8 cellular contexts compared by ENCODE assay signal in genomic region chr1:225426395-225427248, GRCh38. TPM values are rescaled to one million over a fixed set of nuclear protein-coding genes. Genes with fewer than 3 reads are reported as not detected.
DNase-seq lines count a peak whose midpoint lies in the region; ATAC-seq and TF ChIP-seq lines count a peak whose summit lies in the region.

No MANE protein-coding gene starts in this region.

- no peaks in the 10 kb centered on the region for H3K9me2 ChIP-seq in GM23338 (ENCODE audit: insufficient read depth)

- H3K27me3 Mint-ChIP-seq in CD4-positive, CD25-positive, alpha-beta regulatory T cell, result peaks cover 8% of the 10 kb centered on the region
- peaks cover 30% of the 10 kb centered on the region for H3K27me3 Mint-ChIP-seq in GM23338 (ENCODE audit: insufficient read depth, low read depth, poor library complexity)

- H3K36me3 ChIP-seq in CD4-positive, CD25-positive, alpha-beta regulatory T cell (ENCODE audit: control insufficient read depth, insufficient read depth, low read length), result peaks cover 14% of the 10 kb centered on the region
- H3K36me3 ChIP-seq in GM23338 (ENCODE audit: insufficient read depth) (0 out of 2 replicates have a peak, but pooled peaks cover 4% of the 10 kb centered on the region), Peyer's patch (peaks cover 0 to 3% (median 0%) of the 10 kb centered on the region in 3 donors), skeletal muscle satellite cell (ENCODE audit: insufficient read depth, low read length) (peaks cover 5% of the 10 kb centered on the region)

- peak in 2 of 3 donors; percentile 32 to 68 for DNase-seq in CD4-positive, CD25-positive, alpha-beta regulatory T cell
- DNase-seq in GM23338 (ENCODE audit: low spot score) (peak; percentile 57), Peyer's patch (peak; percentile 68 to 78 (median 74)), astrocyte of the hippocampus (ENCODE audit: low read depth, low spot score) (peak; percentile 58)
- DNase-seq in effector CD8-positive, alpha-beta T cell (lab: John Stamatoyannopoulos, UW), result no peak

- H3F3A ChIP-seq in GM23338 (replicated peaks; ENCODE audit: low read depth), result peaks cover 12% of the 10 kb centered on the region; the same call in 1 of the 2 replicates

- peaks cover 41 to 65% (median 57%) of the 10 kb centered on the region in 4 donors for H3K4me1 Mint-ChIP-seq in CD4-positive, CD25-positive, alpha-beta regulatory T cell
- peaks cover 53% of the 10 kb centered on the region for H3K4me1 Mint-ChIP-seq in GM23338

- H3K9me3 Mint-ChIP-seq in CD4-positive, CD25-positive, alpha-beta regulatory T cell, result no peaks in the 10 kb centered on the region
- H3K9me3 Mint-ChIP-seq in GM23338, result peaks cover 19% of the 10 kb centered on the region; the same call in 2 of the 3 replicates

- peaks cover 59% of the 10 kb centered on the region for H3K79me2 ChIP-seq in GM23338 (replicated peaks; ENCODE audit: insufficient read depth)

- peak overlapping the region; percentile 92 to 98 (median 96) for H3K4me3 Mint-ChIP-seq in CD4-positive, CD25-positive, alpha-beta regulatory T cell
- peak overlapping the region; percentile 77 for H3K4me3 Mint-ChIP-seq in GM23338

- H3K36me3 Mint-ChIP-seq in CD4-positive, CD25-positive, alpha-beta regulatory T cell, result peaks cover 17% of the 10 kb centered on the region
- peaks cover 11% of the 10 kb centered on the region; the same call in 2 of the 3 replicates for H3K36me3 Mint-ChIP-seq in GM23338 (ENCODE audit: low read depth)

- peak overlapping the region; percentile 81 for H3K4me2 ChIP-seq in GM23338
- H3K4me2 ChIP-seq in skeletal muscle satellite cell (ENCODE audit: low read length), result peak overlapping the region; percentile 98

- peak in 1 of 2 donors; percentile 6 for TF ChIP-seq POLR2A in Peyer's patch (IDR thresholded peaks at IDR 0.05)

- peak overlapping the region; percentile 86 for H3K9ac ChIP-seq in skeletal muscle satellite cell (ENCODE audit: low read depth, low read length)

- peaks cover 52% of the 10 kb centered on the region for H3K4me1 ChIP-seq in CD4-positive, CD25-positive, alpha-beta regulatory T cell (ENCODE audit: control insufficient read depth, insufficient read depth, low read length, poor library complexity, severe bottlenecking)
- H3K4me1 ChIP-seq in GM23338 (ENCODE audit: insufficient read depth) (peaks cover 45% of the 10 kb centered on the region), Peyer's patch (peaks cover 0 to 45% (median 12%) of the 10 kb centered on the region in 4 donors), skeletal muscle satellite cell (ENCODE audit: control insufficient read depth, insufficient read depth, low read length) (peaks cover 46% of the 10 kb centered on the region)

- no peak for TF ChIP-seq CTCF in GM23338 (conservative IDR thresholded peaks at IDR 0.05; ENCODE audit: low read depth in 2 of 2)
- no peak for TF ChIP-seq CTCF in Peyer's patch (IDR thresholded peaks at IDR 0.05)

- ATAC-seq in CD4-positive, CD25-positive, alpha-beta regulatory T cell (ENCODE audit: low read depth in 2 of 2), result no peak
- ATAC-seq in GM23338 (no peak; the same call in 2 of the 3 replicates), GM18519 (IDR thresholded peaks at IDR 0.05; ENCODE audit: low FRiP score, unreplicated experiment) (no peak)

- peak overlapping the region; percentile 90 to 92 (median 91) for H3K27ac Mint-ChIP-seq in CD4-positive, CD25-positive, alpha-beta regulatory T cell
- no peak overlapping the region for H3K27ac Mint-ChIP-seq in GM23338

- H3K27me3 ChIP-seq in CD4-positive, CD25-positive, alpha-beta regulatory T cell (ENCODE audit: control insufficient read depth, insufficient read depth, low read length), result no peaks in the 10 kb centered on the region
- H3K27me3 ChIP-seq in GM23338 (ENCODE audit: insufficient read depth), result peaks cover 26% of the 10 kb centered on the region
- no peaks in the 10 kb centered on the region for H3K27me3 ChIP-seq in Peyer's patch
- no peaks in the 10 kb centered on the region for H3K27me3 ChIP-seq in skeletal muscle satellite cell (ENCODE audit: control insufficient read depth, insufficient read depth, low read length)

- H4K20me1 ChIP-seq in GM23338 (replicated peaks; ENCODE audit: insufficient read depth), result peaks cover 42% of the 10 kb centered on the region

- peak overlapping the region; percentile 93 for H3K4me3 ChIP-seq in CD4-positive, CD25-positive, alpha-beta regulatory T cell (ENCODE audit: low read depth, low read length)
- H3K4me3 ChIP-seq in GM23338, result peak overlapping the region; percentile 90
- peak overlapping the region; percentile 81 to 99 (median 96) for H3K4me3 ChIP-seq in Peyer's patch
- peak overlapping the region; percentile 84 for H3K4me3 ChIP-seq in iPS-11a (ENCODE audit: low read depth, low read length)
- H3K4me3 ChIP-seq in skeletal muscle satellite cell (ENCODE audit: low read length), result peak overlapping the region; percentile 95

- H3K27ac ChIP-seq in CD4-positive, CD25-positive, alpha-beta regulatory T cell (ENCODE audit: insufficient read depth, low read length, poor library complexity, severe bottlenecking), result peak overlapping the region; percentile 94
- H3K27ac ChIP-seq in GM23338 (ENCODE audit: low read depth), result no peak overlapping the region
- peak overlapping the region; percentile 89 to 98 (median 98) for H3K27ac ChIP-seq in Peyer's patch

- no peak overlapping the region; the same call in 1 of the 2 replicates for H2AFZ ChIP-seq in GM23338

- H3K9me3 ChIP-seq in CD4-positive, CD25-positive, alpha-beta regulatory T cell (ENCODE audit: control insufficient read depth in 2 of 2, low read length in 2 of 2), result no peaks in the 10 kb centered on the region
- no peaks in the 10 kb centered on the region for H3K9me3 ChIP-seq in Peyer's patch
- H3K9me3 ChIP-seq in skeletal muscle satellite cell (replicated peaks; ENCODE audit: low read length), result no peaks in the 10 kb centered on the region

TF ChIP-seq in GM23338, 12 proteins besides CTCF, POLR2A, EP300 and RAD21 (continues in another document):
- TF ChIP-seq EZH2 (IDR thresholded peaks at IDR 0.05; ENCODE audit: low read depth, unreplicated experiment) (no peak), STAT1 (IDR thresholded peaks at IDR 0.05; ENCODE audit: unreplicated experiment) (no peak), POLR2AphosphoS5 (IDR thresholded peaks at IDR 0.05; ENCODE audit: low read depth) (no peak), ZNF331 (CRISPR knock-in tag; IDR thresholded peaks at IDR 0.05; ENCODE audit: low read depth) (no peak), CREB1 (CRISPR knock-in tag; IDR thresholded peaks at IDR 0.05; ENCODE audit: low read depth) (no peak), REST (IDR thresholded peaks at IDR 0.05; ENCODE audit: unreplicated experiment) (no peak), ZNF114 (CRISPR knock-in tag; IDR thresholded peaks at IDR 0.05) (no peak), JUNB (IDR thresholded peaks at IDR 0.05; ENCODE audit: unreplicated experiment) (no peak), NANOG (IDR thresholded peaks at IDR 0.05; ENCODE audit: borderline replicate concordance) (no peak), EZH2phosphoT487 (IDR thresholded peaks at IDR 0.05; ENCODE audit: unreplicated experiment) (no peak)
- TF ChIP-seq, protein P1, sequence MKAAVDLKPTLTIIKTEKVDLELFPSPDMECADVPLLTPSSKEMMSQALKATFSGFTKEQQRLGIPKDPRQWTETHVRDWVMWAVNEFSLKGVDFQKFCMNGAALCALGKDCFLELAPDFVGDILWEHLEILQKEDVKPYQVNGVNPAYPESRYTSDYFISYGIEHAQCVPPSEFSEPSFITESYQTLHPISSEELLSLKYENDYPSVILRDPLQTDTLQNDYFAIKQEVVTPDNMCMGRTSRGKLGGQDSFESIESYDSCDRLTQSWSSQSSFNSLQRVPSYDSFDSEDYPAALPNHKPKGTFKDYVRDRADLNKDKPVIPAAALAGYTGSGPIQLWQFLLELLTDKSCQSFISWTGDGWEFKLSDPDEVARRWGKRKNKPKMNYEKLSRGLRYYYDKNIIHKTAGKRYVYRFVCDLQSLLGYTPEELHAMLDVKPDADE (IDR thresholded peaks at IDR 0.05), result no peak

RNA-seq across cellular contexts. Expression of gene LBR, which starts 1.2 kb away (rescaled TPM):
- 140 TPM for total RNA-seq in CD4-positive, CD25-positive, alpha-beta regulatory T cell
- 100 to 1,000 TPM; 123 to 175 (median 145) TPM for polyA plus RNA-seq in CD4-positive, CD25-positive, alpha-beta regulatory T cell
- total RNA-seq in GM23338 (2014; rRNA removed; shearing (Covaris generic)), result 91.3 and 93.6 TPM in 2 replicates
- 41.9 and 50.6 TPM in 2 replicates for polyA plus RNA-seq in GM23338 (2016; fragmentation: Nextera tagmentation; extraction: Ambion mirVana)
- 10 to 100 TPM; 36.3 to 75.1 (median 45.1) TPM for total RNA-seq in Peyer's patch
- 24.9 and 32.4 TPM in 2 replicates for total RNA-seq in skeletal muscle satellite cell (2012; rRNA removed)
